ENCODE assay signal across 8 cellular contexts in the genomic region with DNA sequence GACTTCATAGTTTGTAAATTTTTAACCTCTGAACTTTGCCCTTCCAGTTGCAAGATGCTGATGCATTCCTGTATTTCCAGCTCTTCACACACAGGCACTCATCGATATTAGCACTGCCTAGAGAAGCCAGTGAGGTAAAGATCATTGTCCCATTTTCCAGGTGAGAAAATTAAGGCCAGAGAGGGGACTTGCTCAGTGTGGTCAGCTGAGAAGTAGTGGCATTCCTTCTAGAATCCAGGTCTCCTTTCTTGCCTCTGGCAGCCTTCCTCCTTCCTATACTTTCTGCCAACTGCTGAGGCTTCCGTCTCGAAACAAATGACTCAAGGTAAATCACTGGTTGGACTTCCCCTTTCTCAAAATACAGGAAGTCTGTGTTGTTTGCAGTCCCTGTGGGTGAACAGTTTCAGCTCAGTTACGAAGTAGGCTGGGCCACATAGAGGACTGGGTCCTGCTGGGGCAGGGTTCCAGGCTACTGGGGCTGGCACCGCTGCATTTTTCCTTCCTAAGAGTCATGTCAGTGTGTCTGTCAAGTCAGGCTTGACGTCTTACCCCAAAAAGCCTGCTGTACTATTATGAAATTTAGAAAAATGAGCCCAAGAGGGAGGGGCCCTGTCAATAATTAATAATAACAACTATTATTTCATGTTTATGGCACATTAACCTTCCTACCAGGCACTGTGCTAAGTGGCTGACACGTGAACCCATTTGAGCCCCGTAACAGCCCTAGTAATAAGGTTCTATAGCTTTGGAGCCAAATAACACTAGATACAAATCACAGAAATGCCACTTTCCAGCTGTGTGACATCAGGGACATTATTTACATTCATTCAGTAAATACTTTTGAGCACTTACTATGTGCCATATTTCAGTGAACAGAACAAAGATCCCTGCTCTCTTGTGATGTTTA. TPM values are rescaled to one million over a fixed set of nuclear protein-coding genes. Genes with fewer than 3 reads are reported as not detected.
DNase-seq lines count a peak whose midpoint lies in the region; ATAC-seq and TF ChIP-seq lines count a peak whose summit lies in the region.

No MANE protein-coding gene starts in this region.

- DNase-seq in A673 (ENCODE audit: low spot score) (peak; percentile 51), SIG-M5 treated with dmso at 0.1 percent for 504 hours (lab: John Stamatoyannopoulos, UW; ENCODE audit: unreplicated experiment) (peak; percentile 93), immature natural killer cell (peak; percentile 51 to 66 (median 54)), BE2C (no peak)
- peak; percentile 55 for DNase-seq in stimulated activated CD4-positive, alpha-beta T cell treated with anti-CD3 and anti-CD28 coated beads, Interleukin-4, amount 100 ng/mL, for 1 hour

- POLR2A ChIA-PET in A673 (lab: Charles Lee; ENCODE audit: low non-redundant PET): interaction anchor here (0.6 kb wide), 1 partner anchor 754 kb away, joined by 12 read pairs; no protein-coding TSS in a partner anchor

- TF ChIP-seq CTCF in A673 (conservative IDR thresholded peaks at IDR 0.05; ENCODE audit: low read depth, low read length): no peak
- no peak for TF ChIP-seq CTCF in BE2C (IDR thresholded peaks at IDR 0.05; ENCODE audit: low read depth, low read length)

- no peaks in the 10 kb centered on the region for H3K9me3 Mint-ChIP-seq in activated naive CD4-positive, alpha-beta T cell treated with anti-CD3 and anti-CD28 coated beads, Interleukin-2, amount 50 U/mL, for 24 hours
- no peaks in the 10 kb centered on the region for H3K9me3 Mint-ChIP-seq in immature natural killer cell

- H3K27me3 Mint-ChIP-seq in activated naive CD4-positive, alpha-beta T cell treated with anti-CD3 and anti-CD28 coated beads, Interleukin-2, amount 50 U/mL, for 24 hours: no peaks in the 10 kb centered on the region
- H3K27me3 Mint-ChIP-seq in immature natural killer cell (ENCODE audit: low read depth in 3 of 3): peaks cover 0 to 4% (median 0%) of the 10 kb centered on the region in 3 donors

- ATAC-seq in GM19025 (IDR thresholded peaks at IDR 0.05; ENCODE audit: low read depth, unreplicated experiment) (peak; percentile 85), HG03196 (IDR thresholded peaks at IDR 0.05; ENCODE audit: unreplicated experiment) (peak; percentile 89)

- H3K27ac ChIP-seq in A673 (ENCODE audit: low read depth, low read length, poor library complexity, severe bottlenecking): peak overlapping the region; percentile 0

- CTCF ChIA-PET in A673 (lab: Charles Lee): interaction anchor here (0.6 kb wide), 1 partner anchor 88 kb away, joined by 3 read pairs; no protein-coding TSS in a partner anchor

- no peaks in the 10 kb centered on the region for H3K36me3 Mint-ChIP-seq in activated naive CD4-positive, alpha-beta T cell treated with anti-CD3 and anti-CD28 coated beads, Interleukin-2, amount 50 U/mL, for 24 hours
- H3K36me3 Mint-ChIP-seq in immature natural killer cell: no peaks in the 10 kb centered on the region

- intact Hi-C loops in A673 (cut with micrococcal nuclease; ENCODE audit: unreplicated experiment): no loop called here

- H3K36me3 ChIP-seq in A673 (ENCODE audit: insufficient read depth, low read length, poor library complexity, severe bottlenecking) (no peaks in the 10 kb centered on the region), BE2C (no peaks in the 10 kb centered on the region)

- peaks cover 29% of the 10 kb centered on the region for H3K4me1 Mint-ChIP-seq in activated naive CD4-positive, alpha-beta T cell treated with anti-CD3 and anti-CD28 coated beads, Interleukin-2, amount 50 U/mL, for 24 hours
- peaks cover 19 to 22% of the 10 kb centered on the region in 2 donors for H3K4me1 Mint-ChIP-seq in immature natural killer cell

- peaks cover 10% of the 10 kb centered on the region for H3K4me1 ChIP-seq in A673 (ENCODE audit: insufficient read depth, low read length, poor library complexity, severe bottlenecking)
- no peaks in the 10 kb centered on the region for H3K4me1 ChIP-seq in BE2C

- no TSS peak for BruUV-seq in A673 (replicated peaks; lab: Mats Ljungman, UMichigan)

- peak overlapping the region; percentile 92 for H3K27ac Mint-ChIP-seq in activated naive CD4-positive, alpha-beta T cell treated with anti-CD3 and anti-CD28 coated beads, Interleukin-2, amount 50 U/mL, for 24 hours
- H3K27ac Mint-ChIP-seq in immature natural killer cell: peak overlapping the region; percentile 81 to 97 (median 95)

- H3K4me3 ChIP-seq in A673 (ENCODE audit: low read depth, low read length, poor library complexity, severe bottlenecking) (no peak overlapping the region), BE2C (ENCODE audit: low read depth, low read length) (no peak overlapping the region)

- peak overlapping the region; percentile 79 for H3K4me3 Mint-ChIP-seq in activated naive CD4-positive, alpha-beta T cell treated with anti-CD3 and anti-CD28 coated beads, Interleukin-2, amount 50 U/mL, for 24 hours
- H3K4me3 Mint-ChIP-seq in immature natural killer cell: peak overlapping the region; percentile 36 to 91 (median 82)

- H3K9me3 ChIP-seq in A673 (ENCODE audit: low read depth, low read length, poor library complexity, severe bottlenecking) (no peaks in the 10 kb centered on the region), BE2C (no peaks in the 10 kb centered on the region)

- H3K27me3 ChIP-seq in A673 (replicated peaks; ENCODE audit: insufficient read depth, low read depth, low read length, poor library complexity) (no peaks in the 10 kb centered on the region), BE2C (no peaks in the 10 kb centered on the region)

RNA-seq across cellular contexts. Expression of a gene that starts 16.6 kb away (rescaled TPM):
- 14.3 and 14.5 TPM in 2 replicates for total RNA-seq in A673 (2021)
- polyA plus RNA-seq in immature natural killer cell: 1 to 10 TPM; 1.0 to 3.2 (median 2.8) TPM
- polyA plus RNA-seq in BE2C (2012; ENCODE audit: insufficient read depth, insufficient read length, low read depth): 7.0 TPM

RNA-seq across cellular contexts. Expression of a gene that starts 55.4 kb away (rescaled TPM):
- total RNA-seq in A673 (2021): 196 and 208 TPM in 2 replicates
- 100 to 1,000 TPM; 138 to 174 (median 143) TPM for polyA plus RNA-seq in immature natural killer cell
- polyA plus RNA-seq in BE2C (2012; ENCODE audit: insufficient read depth, insufficient read length, low read depth): 206 TPM
